In genomic region chr16:788399-789126, GRCh38 we compare ENCODE assay signal across 8 cellular contexts. TPM values are rescaled to one million over a fixed set of nuclear protein-coding genes. Genes with fewer than 3 reads are reported as not detected.
DNase-seq lines count a peak whose midpoint lies in the region; ATAC-seq and TF ChIP-seq lines count a peak whose summit lies in the region.

Gene CHTF18 (plus strand): TSS chr16:788620. CDS start chr16:788685, 65 bp downstream.

- H3K4me1 ChIP-seq in Peyer's patch, result peaks cover 0 to 20% (median 16%) of the 10 kb centered on the region in 4 donors
- peaks cover 24 to 48% (median 26%) of the 10 kb centered on the region in 3 donors for H3K4me1 ChIP-seq in esophagus squamous epithelium

- H3K36me3 ChIP-seq in KOPT-K1 (ENCODE audit: insufficient read depth, low read length) (peaks cover 59% of the 10 kb centered on the region), Peyer's patch (peaks cover 0 to 9% (median 0%) of the 10 kb centered on the region in 3 donors), esophagus squamous epithelium (peaks cover 0 to 46% (median 0%) of the 10 kb centered on the region in 3 donors)

- no CpG with 5 or more reads among the region's 97 CpGs for WGBS in esophagus squamous epithelium, 2 donors

- ATAC-seq in GM21786 (IDR thresholded peaks at IDR 0.05; ENCODE audit: unreplicated experiment), result peak; percentile 77

- H3K4me3 ChIP-seq in Peyer's patch (peak within 1 kb of the TSS; percentile 97 to 100 (median 99)), esophagus squamous epithelium (peak within 1 kb of the TSS; percentile 80 to 99 (median 93))

- H3K27me3 ChIP-seq in Peyer's patch, result no peaks in the 10 kb centered on the region
- peaks cover 0 to under 1% (median 0%) of the 10 kb centered on the region in 4 donors for H3K27me3 ChIP-seq in esophagus squamous epithelium

- H3K27ac ChIP-seq in KOPT-K1 (ENCODE audit: low read depth, low read length, poor library complexity, severe bottlenecking) (peak within 1 kb of the TSS; percentile 83), Peyer's patch (peak within 1 kb of the TSS; percentile 59 to 86 (median 78)), esophagus squamous epithelium (peak within 1 kb of the TSS; percentile 78 to 90 (median 84))

- peak; percentile 93 for DNase-seq in DMS53 (lab: John Stamatoyannopoulos, UW)
- peak; percentile 87 to 97 (median 96) for DNase-seq in Peyer's patch
- DNase-seq in activated T-helper 1 cell treated with Interleukin-2 at 50 U/mL for 16 hours (ENCODE audit: low read depth), result peak; percentile 95
- DNase-seq in esophagus squamous epithelium (lab: John Stamatoyannopoulos, UW), result peak; percentile 27
- peak; percentile 89 for DNase-seq in myocyte (ENCODE audit: low read depth)
- peak; percentile 84 for DNase-seq in stimulated activated CD8-positive, alpha-beta memory T cell treated with anti-CD3 and anti-CD28 coated beads, Interleukin-7, amount 100 ng/mL, for 24 hours (ENCODE audit: low read depth)

- no peak for TF ChIP-seq CTCF in Peyer's patch (IDR thresholded peaks at IDR 0.05)
- no peak for TF ChIP-seq CTCF in esophagus squamous epithelium (IDR thresholded peaks at IDR 0.05)

- TF ChIP-seq POLR2A in Peyer's patch (IDR thresholded peaks at IDR 0.05) (no peak), esophagus squamous epithelium (IDR thresholded peaks at IDR 0.05) (no peak)

- H3K9me3 ChIP-seq in KOPT-K1 (ENCODE audit: insufficient read depth, low read length, poor library complexity, severe bottlenecking), result no peaks in the 10 kb centered on the region
- no peaks in the 10 kb centered on the region for H3K9me3 ChIP-seq in Peyer's patch
- H3K9me3 ChIP-seq in esophagus squamous epithelium, result no peaks in the 10 kb centered on the region

- intact Hi-C loops in esophagus squamous epithelium (cut with DNase I), result loop anchor here (5.0 kb wide), 1 partner anchor 76 kb away; no protein-coding TSS in a partner anchor

RNA-seq across cellular contexts. Expression of gene CHTF18, which starts in this region (rescaled TPM):
- total RNA-seq in Peyer's patch, result 10 to 100 TPM; 12.1 to 91.6 (median 19.0) TPM
- 10 to 100 TPM in 1 of 4 donors, 1 to 10 TPM in 3; 5.0 to 17.8 (median 7.3) TPM for total RNA-seq in esophagus squamous epithelium
- 7.5 and 10.0 TPM in 2 replicates for total RNA-seq in myocyte
- 6.6 TPM for polyA plus RNA-seq in myocyte (2012)

Comparison
In these comparisons a context has a peak if more than half of its experiments do, and no peak if none do; other contexts are left out.
1. Peak in every context shown above with its lines: DNase-seq, ATAC-seq, H3K4me3 ChIP-seq and H3K27ac ChIP-seq.
2. DNase-seq: peak in every context shown above with its lines; median percentile 96 in Peyer's patch; 95 in activated T-helper 1 cell treated with Interleukin-2 at 50 U/mL for 16 hours; 93 in DMS53; 89 in myocyte; 84 in stimulated activated CD8-positive, alpha-beta memory T cell treated with anti-CD3 and anti-CD28 coated beads, Interleukin-7, amount 100 ng/mL, for 24 hours; 27 in esophagus squamous epithelium.